ENCODE assay signal across 8 cellular contexts in genomic region chr16:49436181-49436580, GRCh38.
"Had no signal": no experiment of that assay in that cellular context is flagged by ENCODE, and none has a peak within 500 bp of the region (broad histone marks: within the 10 kb centered on the region; RNA-seq: fewer than 3 reads in every experiment).

No MANE protein-coding gene starts in this region.

- H3K27ac ChIP-seq: HL-60 had no signal

- H3K4me3 ChIP-seq: GM23338, HAP-1 had no signal

- H3K27ac Mint-ChIP-seq: GM23338, HFFc6, IgD-negative memory B cell had no signal

- H3K36me3 Mint-ChIP-seq: IgD-negative memory B cell had no signal

- ATAC-seq: GM23338, HCT116, HepG2 had no signal

- H3K9me3 Mint-ChIP-seq: GM23338, IgD-negative memory B cell had no signal

- DNase-seq: H7, HFFc6 had no signal

- H3K9me3 ChIP-seq: HAP-1 had no signal

- H3K4me1 ChIP-seq: HAP-1 had no signal

- H3K36me3 ChIP-seq: HAP-1 had no signal

- H3K4me3 Mint-ChIP-seq: GM23338, HFFc6, IgD-negative memory B cell had no signal
